Comparison of ENCODE assay signal across 8 cellular contexts in the genomic region with DNA sequence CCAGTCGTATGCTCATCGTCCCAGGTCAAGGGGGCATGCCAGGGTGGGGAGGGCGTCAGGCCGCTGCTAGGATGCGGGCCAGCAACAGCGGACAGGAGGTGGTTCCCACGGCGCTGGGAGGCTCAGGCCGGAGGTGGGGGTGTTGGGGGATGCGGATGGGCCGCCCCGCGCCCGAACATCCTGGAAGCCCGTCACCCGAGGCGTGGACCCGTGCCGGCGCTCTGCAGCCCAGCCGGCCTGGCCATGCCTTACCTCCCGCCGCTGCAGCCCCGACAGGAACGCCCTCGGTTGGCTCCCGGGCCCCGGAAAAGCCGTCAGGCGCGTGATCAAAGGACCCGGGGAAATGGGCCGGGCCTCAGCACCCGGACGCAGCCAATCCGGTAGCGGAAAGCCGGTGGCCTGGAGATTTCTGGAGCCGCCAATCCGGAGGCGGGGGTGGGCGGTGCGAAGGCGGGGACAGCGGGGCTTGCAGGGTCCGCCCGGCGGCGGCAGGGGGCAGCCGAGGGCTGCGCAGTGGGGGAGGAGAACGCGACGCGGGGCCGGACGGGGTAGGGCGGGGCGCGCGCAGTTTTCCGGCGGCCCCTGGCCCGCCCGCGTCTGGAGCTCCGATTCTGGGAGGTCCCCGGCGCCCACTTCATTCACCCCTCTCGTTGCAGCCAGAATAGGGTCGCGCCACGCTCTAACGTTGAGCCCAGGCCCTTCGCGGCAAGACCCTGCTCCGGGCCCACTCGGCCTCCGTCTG. TPM values are rescaled to one million over a fixed set of nuclear protein-coding genes. Genes with fewer than 3 reads are reported as not detected.
DNase-seq lines count a peak whose midpoint lies in the region; ATAC-seq and TF ChIP-seq lines count a peak whose summit lies in the region.

Gene SMIM29 (minus strand): TSS at position 280 of the 742 bp plus-strand sequence. CDS start 1,215 bp downstream, outside the sequence.

- 2% methylated on average over 31 of the region's 79 CpGs for WGBS in mammary epithelial cell (ENCODE audit: low coverage, missing lambda C conversion rate)

- DNase-seq in AG04450 (ENCODE audit: low read depth, low spot score) (peak; percentile 87), NCI-H2227 treated with DMSO at 0.1 percent for 48 hours (lab: John Stamatoyannopoulos, UW) (peak; percentile 93), mammary epithelial cell (peak; percentile 94), immature natural killer cell (peak; percentile 97 to 98 (median 97)), smooth muscle cell of the brain vasculature (ENCODE audit: low read depth, low spot score) (peak; percentile 84)

- no TSS peak for BruUV-seq in mammary epithelial cell (replicated peaks; lab: Mats Ljungman, UMichigan)

- peak within 1 kb of the TSS; percentile 92 to 98 (median 96) for H3K27ac Mint-ChIP-seq in immature natural killer cell

- H3K36me3 Mint-ChIP-seq in immature natural killer cell = no peaks in the 10 kb centered on the region

- H4K20me1 ChIP-seq in mammary epithelial cell (ENCODE audit: insufficient read depth, low read length) = no peaks in the 10 kb centered on the region

- H3K27me3 Mint-ChIP-seq in immature natural killer cell (ENCODE audit: low read depth in 3 of 3) = peaks cover 2 to 8% (median 6%) of the 10 kb centered on the region in 3 donors

- peak; percentile 80 for TF ChIP-seq CTCF in AG04450 (IDR thresholded peaks at IDR 0.05; ENCODE audit: low read depth, low read length)
- peak; percentile 68 for TF ChIP-seq CTCF in WI38 (IDR thresholded peaks at IDR 0.05; ENCODE audit: low read depth, low read length)
- peak; percentile 38 to 87 for TF ChIP-seq CTCF in mammary epithelial cell (conservative IDR thresholded peaks at IDR 0.05 in 1 of 2, IDR thresholded peaks at IDR 0.05 in 1 of 2; ENCODE audit: extremely low read depth in 1 of 2, insufficient read depth in 1 of 2, low read depth in 1 of 2, low read length in 2 of 2)

- in situ Hi-C loops in mammary epithelial cell (cut with MboI; ENCODE audit: low sequenced_read_pairs in 2 of 2) = no loop called here

- POLR2A ChIA-PET in AG04450 (lab: Yijun Ruan, JAX) = interaction anchor here (0.7 to 1.8 kb wide), 11 partner anchors 12 to 206 kb away, joined by 3 to 12 read pairs (median 3); partner anchors contain the start of genes HMGA1 and RPS10

- peak within 1 kb of the TSS; percentile 91 to 96 (median 94) for H3K4me3 Mint-ChIP-seq in immature natural killer cell

- H3K4me1 Mint-ChIP-seq in immature natural killer cell = peaks cover 10 to 21% of the 10 kb centered on the region in 2 donors

- no peaks in the 10 kb centered on the region for H3K27me3 ChIP-seq in AG04450 (ENCODE audit: control insufficient read depth, insufficient read depth, low read length)
- H3K27me3 ChIP-seq in mammary epithelial cell (ENCODE audit: insufficient read depth, low read length) = no peaks in the 10 kb centered on the region

- H3K36me3 ChIP-seq in mammary epithelial cell (ENCODE audit: insufficient read depth, low read length) = peaks cover 2% of the 10 kb centered on the region

- peak within 1 kb of the TSS; percentile 95 for H2AFZ ChIP-seq in mammary epithelial cell (ENCODE audit: low read depth, low read length)

- intact Hi-C loops in mammary epithelial cell (cut with micrococcal nuclease) = loop anchor here (1.0 kb wide), 4 partner anchors 53 to 360 kb away; partner anchors contain the start of gene NUDT3

- H3K4me3 ChIP-seq in AG04450 (ENCODE audit: low read depth, low read length) = peak within 1 kb of the TSS; percentile 91
- peak within 1 kb of the TSS; percentile 84 for H3K4me3 ChIP-seq in WI38 (ENCODE audit: low read depth, low read length)
- peak within 1 kb of the TSS; percentile 83 to 95 (median 84) for H3K4me3 ChIP-seq in mammary epithelial cell (replicated peaks in 1 of 3; ENCODE audit: insufficient read depth in 1 of 3, low read depth in 2 of 3, low read length in 3 of 3)

- no peaks in the 10 kb centered on the region; the same call in 1 of the 2 replicates for H3K9me3 ChIP-seq in AG04450 (ENCODE audit: control insufficient read depth, insufficient read depth, low read length)
- H3K9me3 ChIP-seq in mammary epithelial cell (replicated peaks; ENCODE audit: insufficient read depth, low read length) = no peaks in the 10 kb centered on the region

- ATAC-seq in GM18907 (IDR thresholded peaks at IDR 0.05; ENCODE audit: unreplicated experiment) = peak; percentile 79
- ATAC-seq in HG03159 (IDR thresholded peaks at IDR 0.05; ENCODE audit: unreplicated experiment) = peak; percentile 69

- no peaks in the 10 kb centered on the region for H3K9me3 Mint-ChIP-seq in immature natural killer cell

- H3K9ac ChIP-seq in mammary epithelial cell (ENCODE audit: insufficient read depth, low read length) = peak within 1 kb of the TSS; percentile 84

- CTCF ChIA-PET in AG04450 (lab: Charles Lee) (interaction anchor here (0.5 to 3.6 kb wide), 48 partner anchors 9 to 401 kb away, joined by 3 to 39 read pairs (median 4); partner anchors contain the start of gene RPS10), mammary epithelial cell (lab: Charles Lee; ENCODE audit: low non-redundant PET) (interaction anchor here (1.6 kb wide), 1 partner anchor 166 kb away, joined by 23 read pairs; no protein-coding TSS in a partner anchor)

- peaks cover 11% of the 10 kb centered on the region for H3K79me2 ChIP-seq in mammary epithelial cell (ENCODE audit: insufficient read depth, low read length)

- dilution Hi-C loops in mammary epithelial cell (cut with HindIII; ENCODE audit: low sequenced_read_pairs) = no loop called here

- H3K27ac ChIP-seq in AG04450 (ENCODE audit: low read depth, low read length) = peak within 1 kb of the TSS; percentile 47
- H3K27ac ChIP-seq in mammary epithelial cell (ENCODE audit: insufficient read depth, low read depth, low read length) = peak within 1 kb of the TSS; percentile 48

- H3K4me2 ChIP-seq in mammary epithelial cell (ENCODE audit: insufficient read depth, low read depth, low read length) = peak within 1 kb of the TSS; percentile 96

- peaks cover 47% of the 10 kb centered on the region for H3K4me1 ChIP-seq in mammary epithelial cell (ENCODE audit: insufficient read depth, low read length)

RNA-seq across cellular contexts. Expression of gene SMIM29, which starts in this region (rescaled TPM):
- polyA plus RNA-seq in AG04450 (2011; rRNA removed) (11.3 and 17.2 TPM in 2 replicates), mammary epithelial cell (48.6 TPM), immature natural killer cell (100 to 1,000 TPM in 1 of 3 donors, 10 to 100 TPM in 2; 86.1 to 101 (median 89.1) TPM)
- polyA minus RNA-seq in AG04450 (2011; rRNA and poly(A)+ RNA removed) = 12.6 and 16.0 TPM in 2 replicates
- 10 to 100 TPM; 20.3 to 40.6 TPM for total RNA-seq in mammary epithelial cell
- polyA minus RNA-seq in mammary epithelial cell = 29.8 TPM

Comparison
In these comparisons a context has a peak if more than half of its experiments do, and no peak if none do; other contexts are left out.
1. Peak in every context shown above with its lines: DNase-seq, ATAC-seq, H3K4me3 ChIP-seq and H3K27ac ChIP-seq.